Comparison of ENCODE assay signal across 8 cellular contexts in genomic region chr5:179806250-179807045, GRCh38. TPM values are rescaled to one million over a fixed set of nuclear protein-coding genes. Genes with fewer than 3 reads are reported as not detected.
A peak's percentile ranks its signal among the peaks of the same experiment; 100 is the strongest.
DNase-seq lines count a peak whose midpoint lies in the region; ATAC-seq and TF ChIP-seq lines count a peak whose summit lies in the region.

Gene MGAT4B, minus strand, starts transcription at chr5:179806866. Its CDS starts 283 bp downstream, at chr5:179806583.

- DNase-seq in A673 (ENCODE audit: low spot score) (peak; percentile 66), NCI-H2029 (lab: John Stamatoyannopoulos, UW) (peak; percentile 66), dorsolateral prefrontal cortex (peak in 5 of 10 donors; percentile 54 to 87 (median 76)), left lung (peak; percentile 79 to 95)
- peak; percentile 40 for DNase-seq in activated CD4-positive, alpha-beta T cell treated with anti-CD3 and anti-CD28 coated beads for 1 hour
- peak; percentile 44 to 69 for DNase-seq in stimulated activated CD4-positive, alpha-beta T cell treated with anti-CD3 and anti-CD28 coated beads, Interleukin-4, amount 100 ng/mL, for 4 hours

- TF ChIP-seq CTCF in A673 (conservative IDR thresholded peaks at IDR 0.05; ENCODE audit: low read depth, low read length) (no peak), dorsolateral prefrontal cortex (IDR thresholded peaks at IDR 0.05 in 54 of 56, conservative IDR thresholded peaks at IDR 0.05 in 2 of 56; ENCODE audit: low read depth in 1 of 56, partially characterized antibody in 56 of 56) (peak in 1 of 56 donors; percentile 4), left lung (IDR thresholded peaks at IDR 0.05) (no peak)

- H3K27me3 ChIP-seq in A673 (replicated peaks; ENCODE audit: insufficient read depth, low read depth, low read length, poor library complexity), result no peaks in the 10 kb centered on the region
- H3K27me3 ChIP-seq in dorsolateral prefrontal cortex, result no peaks in the 10 kb centered on the region
- no peaks in the 10 kb centered on the region for H3K27me3 ChIP-seq in left lung

- POLR2A ChIA-PET in A673 (lab: Charles Lee; ENCODE audit: low non-redundant PET), result no interaction called here

- CTCF ChIA-PET in A673 (lab: Charles Lee), result interaction anchor here (0.5 kb wide), 1 partner anchor 98 kb away, joined by 7 read pairs; no protein-coding TSS in a partner anchor

- ATAC-seq in HG02870 (IDR thresholded peaks at IDR 0.05; ENCODE audit: unreplicated experiment) (peak; percentile 55), left lung (peak; percentile 87)

- peak within 1 kb of the TSS; percentile 71 for H3K27ac ChIP-seq in A673 (ENCODE audit: low read depth, low read length, poor library complexity, severe bottlenecking)
- H3K27ac ChIP-seq in dorsolateral prefrontal cortex, result peak within 1 kb of the TSS; percentile 80 to 98 (median 94)
- H3K27ac ChIP-seq in left lung, result peak within 1 kb of the TSS; percentile 93 to 96

- no TSS peak for BruUV-seq in A673 (replicated peaks; lab: Mats Ljungman, UMichigan)

- peak within 1 kb of the TSS; percentile 76 for H3K4me3 ChIP-seq in A673 (ENCODE audit: low read depth, low read length, poor library complexity, severe bottlenecking)
- H3K4me3 ChIP-seq in dorsolateral prefrontal cortex, result peak within 1 kb of the TSS; percentile 70 to 98 (median 91)
- peak within 1 kb of the TSS; percentile 84 to 94 for H3K4me3 ChIP-seq in left lung

- peak; percentile 84 for TF ChIP-seq POLR2A in GM15510 (IDR thresholded peaks at IDR 0.05; ENCODE audit: borderline replicate concordance, extremely low read depth, insufficient read length)

- H3K9me3 ChIP-seq in A673 (ENCODE audit: low read depth, low read length, poor library complexity, severe bottlenecking), result no peaks in the 10 kb centered on the region
- H3K9me3 ChIP-seq in left lung, result no peaks in the 10 kb centered on the region

- H3K36me3 ChIP-seq in A673 (ENCODE audit: insufficient read depth, low read length, poor library complexity, severe bottlenecking) (no peaks in the 10 kb centered on the region), left lung (peaks cover 0 to 1% of the 10 kb centered on the region in 2 donors)

- intact Hi-C loops in A673 (cut with micrococcal nuclease; ENCODE audit: unreplicated experiment) (no loop called here), dorsolateral prefrontal cortex (cut with DNase I) (loop anchor here (1.0 to 2.0 kb wide), 3 partner anchors 12 to 52 kb away; partner anchors contain the start of genes MRNIP (in 1 of the 2) and SQSTM1 (in 1 of the 2)), left lung (cut with DNase I) (no loop called here)

- H3K4me1 ChIP-seq in A673 (ENCODE audit: insufficient read depth, low read length, poor library complexity, severe bottlenecking), result peaks cover 28% of the 10 kb centered on the region
- H3K4me1 ChIP-seq in left lung, result peaks cover 9 to 59% of the 10 kb centered on the region in 2 donors

RNA-seq across cellular contexts. Expression of gene MGAT4B, which starts in this region (rescaled TPM):
- total RNA-seq in A673 (2021) (59.5 and 63.9 TPM in 2 replicates), dorsolateral prefrontal cortex (100 to 1,000 TPM in 3 of 120 experiments, 10 to 100 TPM in 117; 46.9 to 108 (median 65.7) TPM), left lung (100 to 1,000 TPM; 142 to 191 TPM)

Comparison
In these comparisons a context has a peak if more than half of its experiments do, and no peak if none do; other contexts are left out.
1. intact Hi-C loops: an anchor here in dorsolateral prefrontal cortex (1.0 to 2.0 kb wide); none called in A673 and left lung.